21 cellular contexts compared by ENCODE assay signal in the genomic region with DNA sequence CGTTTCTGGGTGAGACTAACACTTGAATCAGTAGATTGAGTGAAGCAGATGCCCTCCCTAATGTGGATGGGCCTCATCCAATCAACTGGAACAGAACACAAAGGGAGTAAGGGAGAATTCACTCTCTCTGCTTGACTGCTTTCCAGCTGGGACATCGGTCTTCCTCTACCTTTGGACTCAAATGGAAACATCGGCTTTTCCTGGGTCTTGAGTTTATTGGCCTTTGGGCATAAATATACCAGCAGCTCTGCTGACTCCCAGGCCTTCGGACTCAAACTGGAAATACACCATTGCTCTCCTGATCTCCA.
"Had no signal": no experiment of that assay in that cellular context is flagged by ENCODE, and none has a peak within 500 bp of the region (broad histone marks: within the 10 kb centered on the region; RNA-seq: fewer than 3 reads in every experiment).

No MANE protein-coding gene starts in this region.

- H3K4me3 ChIP-seq: dorsolateral prefrontal cortex, heart right ventricle, right atrium auricular region, stomach, thoracic aorta, transverse colon had no signal

- H3K36me3 Mint-ChIP-seq: naive B cell had no signal

- H3K27ac ChIP-seq: dorsolateral prefrontal cortex, heart right ventricle, neutrophil, right atrium auricular region, stomach, thoracic aorta, transverse colon had no signal

- H3K36me3 ChIP-seq: heart right ventricle, neutrophil, right atrium auricular region, stomach, thoracic aorta, transverse colon had no signal

- H3K4me1 ChIP-seq: heart right ventricle, right atrium auricular region, stomach, transverse colon had no signal

- H3K27me3 ChIP-seq: dorsolateral prefrontal cortex, heart right ventricle, neutrophil, right atrium auricular region, stomach, transverse colon had no signal

- FAIRE-seq: frontal cortex, small intestine had no signal

- DNase-seq: cortex of kidney; dorsolateral prefrontal cortex; effector CD8-positive, alpha-beta T cell; heart right ventricle; islet precursor cell; left cardiac atrium; left ventricle myocardium superior; mesendoderm; naive B cell; small intestine; stimulated activated CD4-positive, alpha-beta T cell treated with anti-CD3 and anti-CD28 coated beads, Interleukin-12 subunit alpha, Interleukin-12 subunit beta, amount 100 ng/mL, for 4 hours; stimulated activated naive CD4-positive, alpha-beta T cell; stomach; substantia nigra; transverse colon had no signal

- ATAC-seq: esophagus mucosa, heart right ventricle, left cardiac atrium, left ventricle myocardium superior had no signal

- H3K9me3 ChIP-seq: neutrophil, right atrium auricular region, stomach, thoracic aorta, transverse colon had no signal

- H3K4me3 Mint-ChIP-seq: naive B cell, nephron had no signal

- H3K4me1 Mint-ChIP-seq: naive B cell, nephron had no signal
